ENCODE assay signal across 9 cellular contexts in the genomic region with DNA sequence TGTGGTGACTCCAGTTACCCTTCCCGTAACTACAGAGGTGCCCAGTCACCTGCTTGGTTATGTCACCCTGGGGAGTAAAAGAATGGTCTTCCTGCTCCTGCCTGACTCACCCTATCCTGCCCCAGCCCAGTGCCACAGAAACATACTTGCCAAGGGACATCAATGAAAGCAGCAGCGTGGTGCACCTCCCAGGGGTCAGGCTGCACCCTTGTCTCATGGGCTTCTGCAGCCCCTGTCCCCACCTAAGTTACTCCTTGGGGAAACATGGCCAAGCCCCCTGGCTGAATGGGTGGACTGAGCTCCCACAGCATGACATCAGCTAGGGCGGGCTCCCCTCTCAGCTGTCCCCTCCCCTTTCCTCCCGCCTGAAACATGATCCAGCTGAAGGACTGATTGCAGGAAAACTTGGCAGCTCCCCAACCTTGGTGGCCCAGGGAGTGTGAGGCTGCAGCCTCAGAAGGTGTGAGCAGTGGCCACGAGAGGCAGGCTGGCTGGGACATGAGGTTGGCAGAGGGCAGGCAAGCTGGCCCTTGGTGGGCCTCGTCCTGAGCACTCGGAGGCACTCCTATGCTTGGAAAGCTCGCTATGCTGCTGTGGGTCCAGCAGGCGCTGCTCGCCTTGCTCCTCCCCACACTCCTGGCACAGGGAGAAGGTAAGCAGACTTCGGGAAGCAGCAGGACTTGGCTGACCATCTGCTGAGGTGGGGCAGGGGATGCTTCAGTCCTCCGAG. TPM values are rescaled to one million over a fixed set of nuclear protein-coding genes. Genes with fewer than 3 reads are reported as not detected.
A peak's percentile ranks its signal among the peaks of the same experiment; 100 is the strongest.
DNase-seq lines count a peak whose midpoint lies in the region; ATAC-seq and TF ChIP-seq lines count a peak whose summit lies in the region.
"Had no signal": no experiment of that assay in that cellular context is flagged by ENCODE, and none has a peak within 500 bp of the region (broad histone marks: within the 10 kb centered on the region; RNA-seq: fewer than 3 reads in every experiment).

A gene (plus strand): TSS at position 368 of the 730 bp plus-strand sequence. CDS start 218 bp downstream, at position 586.

- H3K27me3 Mint-ChIP-seq in immature natural killer cell (ENCODE audit: low read depth in 3 of 3) = peaks cover 0 to 4% (median 2%) of the 10 kb centered on the region in 3 donors

- TF ChIP-seq CTCF in epithelial cell of esophagus (IDR thresholded peaks at IDR 0.05; ENCODE audit: insufficient read depth, low read depth, low read length, missing control alignments) = no peak

- H3K9ac ChIP-seq in neuronal stem cell (ENCODE audit: low read depth, low read length, poor library complexity) = no peak within 1 kb of the TSS

- H3K9me3 Mint-ChIP-seq in immature natural killer cell = no peaks in the 10 kb centered on the region

- no peak within 1 kb of the TSS for H2AK5ac ChIP-seq in neuronal stem cell (ENCODE audit: low read depth, low read length)

- no peak within 1 kb of the TSS for H4K8ac ChIP-seq in neuronal stem cell (ENCODE audit: low read depth, low read length)

- H3K4me1 ChIP-seq in neuronal stem cell (ENCODE audit: control insufficient read depth in 2 of 2, insufficient read depth in 1 of 2, low read depth in 1 of 2, low read length in 2 of 2) = peaks cover 2 to 11% of the 10 kb centered on the region in 2 donors

- no peaks in the 10 kb centered on the region for H3K79me1 ChIP-seq in neuronal stem cell (ENCODE audit: low read depth, low read length)

- H2BK120ac ChIP-seq in neuronal stem cell (ENCODE audit: low read depth, low read length) = no peak within 1 kb of the TSS

- H3K14ac ChIP-seq in neuronal stem cell (ENCODE audit: low read length) = peak within 1 kb of the TSS; percentile 39

- H2BK12ac ChIP-seq in neuronal stem cell (ENCODE audit: low read length) = peak within 1 kb of the TSS; percentile 64

- H3K9me3 ChIP-seq in neuronal stem cell (replicated peaks in 1 of 2; ENCODE audit: control insufficient read depth in 2 of 2, insufficient read depth in 1 of 2, low read depth in 1 of 2, low read length in 2 of 2) = no peaks in the 10 kb centered on the region
- H3K9me3 ChIP-seq: thoracic aorta had no signal

- H2BK5ac ChIP-seq in neuronal stem cell (ENCODE audit: low read length) = no peak within 1 kb of the TSS

- H3K4ac ChIP-seq in neuronal stem cell (ENCODE audit: low read length) = no peak within 1 kb of the TSS

- H3K36me3 Mint-ChIP-seq in immature natural killer cell = no peaks in the 10 kb centered on the region

- H3K27me3 ChIP-seq in H7 (ENCODE audit: control insufficient read depth, insufficient read depth, low read length) = peaks cover 2% of the 10 kb centered on the region; the same call in 1 of the 2 replicates
- H3K27me3 ChIP-seq in neuronal stem cell (ENCODE audit: control insufficient read depth in 3 of 3, insufficient read depth in 3 of 3, low read depth in 1 of 3, low read length in 3 of 3) = peaks cover 0 to 42% (median 0%) of the 10 kb centered on the region in 3 experiments

- H4K91ac ChIP-seq in neuronal stem cell (ENCODE audit: low read depth, low read length, poor library complexity) = no peak within 1 kb of the TSS

- no peak within 1 kb of the TSS for H2BK15ac ChIP-seq in neuronal stem cell (ENCODE audit: low read length)

- no peak within 1 kb of the TSS for H3K27ac ChIP-seq in neuronal stem cell (replicated peaks; ENCODE audit: low read length)
- H3K27ac ChIP-seq: thoracic aorta had no signal

- no peak within 1 kb of the TSS for H3K4me3 Mint-ChIP-seq in immature natural killer cell

- DNase-seq in H7 (peak; percentile 88), NCI-H2227 treated with DMSO at 0.1 percent for 48 hours (lab: John Stamatoyannopoulos, UW) (peak; percentile 43), epithelial cell of esophagus (ENCODE audit: low read depth) (peak; percentile 24), neuronal stem cell (ENCODE audit: low spot score) (peak; percentile 49), superior temporal gyrus (ENCODE audit: extremely low spot score) (no peak), immature natural killer cell (no peak)

- H3K4me1 Mint-ChIP-seq in immature natural killer cell = no peaks in the 10 kb centered on the region

- peak within 1 kb of the TSS; percentile 86 for H3K18ac ChIP-seq in neuronal stem cell (ENCODE audit: low read length)

- no peak for ATAC-seq in HG03196 (IDR thresholded peaks at IDR 0.05; ENCODE audit: unreplicated experiment)
- no peak for ATAC-seq in HG03460 (IDR thresholded peaks at IDR 0.05; ENCODE audit: unreplicated experiment)

- no CpG with 5 or more reads among the region's 12 CpGs for WGBS in neuronal stem cell (ENCODE audit: extremely low coverage in 2 of 2, insufficient read length in 2 of 2, insufficient replicate concordance in 1 of 2), 2 donors

- no peaks in the 10 kb centered on the region; the same call in 1 of the 2 replicates for H3K36me3 ChIP-seq in H7 (replicated peaks; ENCODE audit: control insufficient read depth, insufficient read depth, low read length)
- no peaks in the 10 kb centered on the region for H3K36me3 ChIP-seq in neuronal stem cell (replicated peaks in 1 of 2; ENCODE audit: control insufficient read depth in 2 of 2, insufficient read depth in 2 of 2, low read length in 2 of 2)
- H3K36me3 ChIP-seq: thoracic aorta had no signal

- H3K4me3 ChIP-seq in H7 (ENCODE audit: insufficient read depth, low read depth, low read length) = peak within 1 kb of the TSS; percentile 20; the same call in 1 of the 2 replicates
- H3K4me3 ChIP-seq in epithelial cell of esophagus (ENCODE audit: low read length) = no peak within 1 kb of the TSS
- no peak within 1 kb of the TSS for H3K4me3 ChIP-seq in neuronal stem cell (ENCODE audit: low read length in 2 of 2)
- H3K4me3 ChIP-seq: thoracic aorta had no signal

- H3K4me2 ChIP-seq in neuronal stem cell (ENCODE audit: insufficient read depth, low read length, poor library complexity, severe bottlenecking) = peak within 1 kb of the TSS; percentile 66

- no peak within 1 kb of the TSS for H3K23ac ChIP-seq in neuronal stem cell (ENCODE audit: low read depth, low read length, poor library complexity)

- H2AFZ ChIP-seq in neuronal stem cell (ENCODE audit: low read length) = peak within 1 kb of the TSS; percentile 39

- H3K27ac Mint-ChIP-seq in immature natural killer cell = peak within 1 kb of the TSS in 1 of 6 donors; percentile 11

RNA-seq across cellular contexts. Expression of the gene that starts here (rescaled TPM):
- total RNA-seq in H7 (2014; rRNA removed; shearing (Covaris generic)) = 2.0 and 5.4 TPM in 2 replicates
- polyA plus RNA-seq in neuronal stem cell (2013, experiment 1 of 2) = 0.21 TPM
- 0.18 TPM for polyA plus RNA-seq in neuronal stem cell (2013, experiment 2 of 2)
- not detected for polyA plus RNA-seq in immature natural killer cell
- total RNA-seq: thoracic aorta had no signal

Comparison
In these comparisons a context has a peak if more than half of its experiments do, and no peak if none do; other contexts are left out.
1. DNase-seq: peak in H7 (single experiment), NCI-H2227 treated with DMSO at 0.1 percent for 48 hours (single experiment), epithelial cell of esophagus (single experiment) and neuronal stem cell (single experiment); none in superior temporal gyrus (single experiment) and immature natural killer cell (0 of 3).